In the genomic region with DNA sequence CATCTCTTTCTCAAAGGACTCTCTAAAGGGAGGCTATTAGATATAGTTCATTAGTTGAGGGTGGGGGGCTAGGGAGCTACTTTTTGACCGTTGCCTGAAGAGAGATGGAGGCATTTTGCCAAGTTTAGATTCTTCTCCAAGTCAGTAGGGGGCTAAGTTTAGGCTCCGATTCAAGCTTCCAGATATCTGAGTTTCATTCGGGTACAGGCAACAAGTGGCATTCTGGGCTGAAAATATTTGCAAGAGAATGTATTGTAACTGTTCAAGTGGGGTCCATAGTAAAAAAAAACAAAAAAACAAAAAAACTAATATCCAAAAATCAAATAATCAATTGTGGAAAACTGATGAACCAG, we compare ENCODE assay signal across 16 cellular contexts. TPM values are rescaled to one million over a fixed set of nuclear protein-coding genes. Genes with fewer than 3 reads are reported as not detected.
DNase-seq lines count a peak whose midpoint lies in the region; TF ChIP-seq lines count a peak whose summit lies in the region.
"Had no signal": no experiment of that assay in that cellular context is flagged by ENCODE, and none has a peak within 500 bp of the region (broad histone marks: within the 10 kb centered on the region; RNA-seq: fewer than 3 reads in every experiment).

No MANE protein-coding gene starts in this region.

- TF ChIP-seq EP300 in stomach (IDR thresholded peaks at IDR 0.05): no peak

- H3K4me3 ChIP-seq in NT2/D1 (ENCODE audit: insufficient read length, low read depth): peak overlapping the region; percentile 50
- H3K4me3 ChIP-seq in ectodermal cell (ENCODE audit: insufficient read depth, low read depth, low read length): no peak overlapping the region
- no peak overlapping the region for H3K4me3 ChIP-seq in stomach

- intact Hi-C loops in Calu3 (cut with micrococcal nuclease; ENCODE audit: unreplicated experiment) (no loop called here), stomach (cut with DNase I; ENCODE audit: low total_unique reads) (no loop called here)

- no peaks in the 10 kb centered on the region for H3K9me3 ChIP-seq in NT2/D1 (ENCODE audit: insufficient read depth, low read length)
- no peaks in the 10 kb centered on the region for H3K9me3 ChIP-seq in ectodermal cell (ENCODE audit: control insufficient read depth, low read length)
- no peaks in the 10 kb centered on the region for H3K9me3 ChIP-seq in stomach

- H3K27ac Mint-ChIP-seq in Calu3 (ENCODE audit: unreplicated experiment): peak overlapping the region; percentile 55
- H3K27ac Mint-ChIP-seq in nephron: peak overlapping the region; percentile 91 to 94 (median 93)
- H3K27ac Mint-ChIP-seq: activated naive CD8-positive, alpha-beta T cell treated with anti-CD3 and anti-CD28 coated beads, Interleukin-2, amount 50 U/mL, for 24 hours; stimulated activated naive CD8-positive, alpha-beta T cell treated with anti-CD3 and anti-CD28 coated beads, Interleukin-15, amount 100 ng/mL, for 72 hours had no signal

- H3K4me1 Mint-ChIP-seq in Calu3 (ENCODE audit: low read depth, unreplicated experiment): peaks cover 55% of the 10 kb centered on the region
- peaks cover 56% of the 10 kb centered on the region for H3K4me1 Mint-ChIP-seq in nephron

- H3K27me3 ChIP-seq in NT2/D1 (ENCODE audit: insufficient read depth, insufficient read length) (no peaks in the 10 kb centered on the region), ectodermal cell (ENCODE audit: control insufficient read depth, insufficient read depth, low read length, poor library complexity, severe bottlenecking) (no peaks in the 10 kb centered on the region), stomach (no peaks in the 10 kb centered on the region)

- H3K27ac ChIP-seq in ectodermal cell (ENCODE audit: insufficient read depth, low read depth, low read length, poor library complexity, severe bottlenecking): peak overlapping the region; percentile 96
- no peak overlapping the region for H3K27ac ChIP-seq in stomach
- H3K27ac ChIP-seq: parathyroid adenoma had no signal

- BruUV-seq in Calu3 (replicated peaks; lab: Mats Ljungman, UMichigan): no TSS peak

- no peaks in the 10 kb centered on the region for H3K27me3 Mint-ChIP-seq in Calu3 (ENCODE audit: unreplicated experiment)
- peaks cover 3% of the 10 kb centered on the region for H3K27me3 Mint-ChIP-seq in nephron (ENCODE audit: low read depth)

- H3K4me1 ChIP-seq in NT2/D1 (ENCODE audit: insufficient read depth, insufficient read length) (peaks cover 5% of the 10 kb centered on the region), ectodermal cell (ENCODE audit: control insufficient read depth, insufficient read depth, low read length) (peaks cover 33% of the 10 kb centered on the region), stomach (peaks cover 18 to 46% (median 31%) of the 10 kb centered on the region in 4 donors)
- H3K4me1 ChIP-seq: parathyroid adenoma had no signal

- no peak for TF ChIP-seq POLR2A in stomach (IDR thresholded peaks at IDR 0.05)

- H3K36me3 Mint-ChIP-seq in Calu3 (ENCODE audit: insufficient read depth, unreplicated experiment) (peaks cover 20% of the 10 kb centered on the region), nephron (ENCODE audit: low read depth) (no peaks in the 10 kb centered on the region)

- H3K4me3 Mint-ChIP-seq in Calu3 (ENCODE audit: low read depth, unreplicated experiment) (peak overlapping the region; percentile 20), nephron (peak overlapping the region; percentile 48 to 78 (median 68))
- H3K4me3 Mint-ChIP-seq: activated naive CD8-positive, alpha-beta T cell treated with anti-CD3 and anti-CD28 coated beads, Interleukin-2, amount 50 U/mL, for 24 hours; stimulated activated naive CD8-positive, alpha-beta T cell treated with anti-CD3 and anti-CD28 coated beads, Interleukin-15, amount 100 ng/mL, for 72 hours had no signal

- H3K9me3 Mint-ChIP-seq in Calu3 (ENCODE audit: low read depth, unreplicated experiment) (no peaks in the 10 kb centered on the region), nephron (no peaks in the 10 kb centered on the region)
- H3K9me3 Mint-ChIP-seq: activated naive CD8-positive, alpha-beta T cell treated with anti-CD3 and anti-CD28 coated beads, Interleukin-2, amount 50 U/mL, for 24 hours; stimulated activated naive CD8-positive, alpha-beta T cell treated with anti-CD3 and anti-CD28 coated beads, Interleukin-15, amount 100 ng/mL, for 72 hours had no signal

- DNase-seq in Calu3 (no peak), NT2/D1 (ENCODE audit: low read depth, low spot score) (no peak), stomach (no peak), activated gamma-delta T cell (lab: John Stamatoyannopoulos, UW) (no peak), GF-D8 (lab: John Stamatoyannopoulos, UW) (no peak)
- no peak for DNase-seq in activated CD8-positive, alpha-beta memory T cell treated with anti-CD3 and anti-CD28 coated beads, Interleukin-2, amount 50 U/mL, for 4 hours
- DNase-seq: activated naive CD8-positive, alpha-beta T cell treated with anti-CD3 and anti-CD28 coated beads, Interleukin-2, amount 50 U/mL, for 24 hours; activated T-cell treated with anti-CD3 and anti-CD28 coated beads, Interleukin-2, amount 50 U/mL, for 48 hours; AML-193; NCI-H1436; SIG-M5; stimulated activated naive CD8-positive, alpha-beta T cell treated with anti-CD3 and anti-CD28 coated beads, Interleukin-15, amount 100 ng/mL, for 72 hours; T1000 had no signal

- H3K36me3 ChIP-seq in NT2/D1 (ENCODE audit: insufficient read depth, insufficient read length, low read length) (peaks cover 13% of the 10 kb centered on the region), ectodermal cell (ENCODE audit: control insufficient read depth, insufficient read depth, low read length) (no peaks in the 10 kb centered on the region), stomach (no peaks in the 10 kb centered on the region)

- no peak for TF ChIP-seq CTCF in Calu3 (IDR thresholded peaks at IDR 0.05; ENCODE audit: unreplicated experiment)
- no peak for TF ChIP-seq CTCF in nephron (IDR thresholded peaks at IDR 0.05; ENCODE audit: unreplicated experiment in 3 of 3)
- TF ChIP-seq CTCF in stomach (IDR thresholded peaks at IDR 0.05): no peak

- no peak overlapping the region for H3K9ac ChIP-seq in NT2/D1 (ENCODE audit: insufficient read length, low read depth)
- H3K9ac ChIP-seq: parathyroid adenoma had no signal

- WGBS in ectodermal cell, 2 experiments: 2 to 6% methylated on average over 3 of the region's 3 CpGs
- 54 to 63% (median 62%) methylated on average over 3 of the region's 3 CpGs for WGBS in stomach, 5 donors

- CTCF ChIA-PET in Calu3 (lab: Charles Lee): interaction anchor here (0.9 kb wide), 1 partner anchor 70 kb away, joined by 3 read pairs; no protein-coding TSS in a partner anchor

RNA-seq across cellular contexts. Expression of a gene that starts 43.4 kb away (rescaled TPM):
- total RNA-seq in Calu3 (2022) (18.6 and 19.1 TPM in 2 replicates), stomach (10 to 100 TPM in 4 of 5 donors, 1 to 10 TPM in 1; 9.8 to 52.9 (median 16.9) TPM)
- 26.3 TPM for polyA plus RNA-seq in ectodermal cell (2013, experiment 1 of 4)
- polyA plus RNA-seq in ectodermal cell (2013, experiment 2 of 4): 22.9 TPM
- 20.6 TPM for polyA plus RNA-seq in ectodermal cell (2013, experiment 3 of 4)
- 18.8 TPM for polyA plus RNA-seq in ectodermal cell (2013, experiment 4 of 4)
- 10 to 100 TPM; 19.9 to 59.1 (median 25.5) TPM for polyA plus RNA-seq in stomach
